ENCODE assay signal across 1 cellular context in genomic region chr2:9167718-9168657, GRCh38.
TF ChIP-seq lines count a peak whose summit lies in the region.

No MANE protein-coding gene starts in this region.

TF ChIP-seq in HepG2, 621 proteins besides CTCF, POLR2A, EP300 and RAD21 (continued from another document and continues in another):
- TF ChIP-seq, protein P1, sequence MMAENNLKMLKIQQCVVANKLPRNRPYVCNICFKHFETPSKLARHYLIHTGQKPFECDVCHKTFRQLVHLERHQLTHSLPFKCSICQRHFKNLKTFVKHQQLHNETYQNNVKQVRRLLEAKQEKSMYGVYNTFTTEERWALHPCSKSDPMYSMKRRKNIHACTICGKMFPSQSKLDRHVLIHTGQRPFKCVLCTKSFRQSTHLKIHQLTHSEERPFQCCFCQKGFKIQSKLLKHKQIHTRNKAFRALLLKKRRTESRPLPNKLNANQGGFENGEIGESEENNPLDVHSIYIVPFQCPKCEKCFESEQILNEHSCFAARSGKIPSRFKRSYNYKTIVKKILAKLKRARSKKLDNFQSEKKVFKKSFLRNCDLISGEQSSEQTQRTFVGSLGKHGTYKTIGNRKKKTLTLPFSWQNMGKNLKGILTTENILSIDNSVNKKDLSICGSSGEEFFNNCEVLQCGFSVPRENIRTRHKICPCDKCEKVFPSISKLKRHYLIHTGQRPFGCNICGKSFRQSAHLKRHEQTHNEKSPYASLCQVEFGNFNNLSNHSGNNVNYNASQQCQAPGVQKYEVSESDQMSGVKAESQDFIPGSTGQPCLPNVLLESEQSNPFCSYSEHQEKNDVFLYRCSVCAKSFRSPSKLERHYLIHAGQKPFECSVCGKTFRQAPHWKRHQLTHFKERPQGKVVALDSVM (CRISPR knock-in tag; IDR thresholded peaks at IDR 0.05) = 0 out of 2 replicates have a peak, but pooled peaks have one; percentile 22
- no peak; the same call in 1 of the 2 replicates for TF ChIP-seq HNF1A (IDR thresholded peaks at IDR 0.05; ENCODE audit: low read depth)
- TF ChIP-seq HNF1A (CRISPR knock-in tag; IDR thresholded peaks at IDR 0.05; ENCODE audit: borderline replicate concordance) = no peak
- no peak for TF ChIP-seq IRX3 (CRISPR knock-in tag; IDR thresholded peaks at IDR 0.05; ENCODE audit: borderline replicate concordance, low read depth)
- TF ChIP-seq ZNF691 (CRISPR knock-in tag; IDR thresholded peaks at IDR 0.05; ENCODE audit: borderline replicate concordance, low read depth) = peak; percentile 95
- TF ChIP-seq FOXK1 (CRISPR knock-in tag; IDR thresholded peaks at IDR 0.05; ENCODE audit: borderline replicate concordance, low read depth) = peak; percentile 82; the same call in 1 of the 2 replicates
- no peak for TF ChIP-seq CBX1 (IDR thresholded peaks at IDR 0.05; ENCODE audit: low read depth)
- TF ChIP-seq SSRP1 (CRISPR knock-in tag; IDR thresholded peaks at IDR 0.05) = peak; percentile 96
- TF ChIP-seq RFX3 (CRISPR knock-in tag; IDR thresholded peaks at IDR 0.05) = no peak
- TF ChIP-seq, protein P2, sequence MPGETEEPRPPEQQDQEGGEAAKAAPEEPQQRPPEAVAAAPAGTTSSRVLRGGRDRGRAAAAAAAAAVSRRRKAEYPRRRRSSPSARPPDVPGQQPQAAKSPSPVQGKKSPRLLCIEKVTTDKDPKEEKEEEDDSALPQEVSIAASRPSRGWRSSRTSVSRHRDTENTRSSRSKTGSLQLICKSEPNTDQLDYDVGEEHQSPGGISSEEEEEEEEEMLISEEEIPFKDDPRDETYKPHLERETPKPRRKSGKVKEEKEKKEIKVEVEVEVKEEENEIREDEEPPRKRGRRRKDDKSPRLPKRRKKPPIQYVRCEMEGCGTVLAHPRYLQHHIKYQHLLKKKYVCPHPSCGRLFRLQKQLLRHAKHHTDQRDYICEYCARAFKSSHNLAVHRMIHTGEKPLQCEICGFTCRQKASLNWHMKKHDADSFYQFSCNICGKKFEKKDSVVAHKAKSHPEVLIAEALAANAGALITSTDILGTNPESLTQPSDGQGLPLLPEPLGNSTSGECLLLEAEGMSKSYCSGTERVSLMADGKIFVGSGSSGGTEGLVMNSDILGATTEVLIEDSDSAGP (CRISPR knock-in tag; IDR thresholded peaks at IDR 0.05; ENCODE audit: borderline replicate concordance) = peak; percentile 67
- 0 out of 2 replicates have a peak, but pooled peaks have one; percentile 14 for TF ChIP-seq ZBTB21 (CRISPR knock-in tag; IDR thresholded peaks at IDR 0.05)
- peak; percentile 64 for TF ChIP-seq ZMYM4 (CRISPR knock-in tag; IDR thresholded peaks at IDR 0.05)
- TF ChIP-seq ZNF713 (CRISPR knock-in tag; IDR thresholded peaks at IDR 0.05) = no peak
- no peak for TF ChIP-seq ZNF773 (CRISPR knock-in tag; IDR thresholded peaks at IDR 0.05; ENCODE audit: borderline replicate concordance)
- 0 out of 2 replicates have a peak, but pooled peaks have one; percentile 5 for TF ChIP-seq NFYC (CRISPR knock-in tag; IDR thresholded peaks at IDR 0.05)
- peak; percentile 78; the same call in 1 of the 2 replicates for TF ChIP-seq ZNF670 (CRISPR knock-in tag; IDR thresholded peaks at IDR 0.05; ENCODE audit: borderline replicate concordance)
- TF ChIP-seq SMARCC2 (IDR thresholded peaks at IDR 0.05) = no peak
- TF ChIP-seq CSRNP1 (CRISPR knock-in tag; IDR thresholded peaks at IDR 0.05) = 0 out of 2 replicates have a peak, but pooled peaks have one; percentile 55
- no peak for TF ChIP-seq STAT5B (CRISPR knock-in tag; IDR thresholded peaks at IDR 0.05)
- TF ChIP-seq, protein P3, sequence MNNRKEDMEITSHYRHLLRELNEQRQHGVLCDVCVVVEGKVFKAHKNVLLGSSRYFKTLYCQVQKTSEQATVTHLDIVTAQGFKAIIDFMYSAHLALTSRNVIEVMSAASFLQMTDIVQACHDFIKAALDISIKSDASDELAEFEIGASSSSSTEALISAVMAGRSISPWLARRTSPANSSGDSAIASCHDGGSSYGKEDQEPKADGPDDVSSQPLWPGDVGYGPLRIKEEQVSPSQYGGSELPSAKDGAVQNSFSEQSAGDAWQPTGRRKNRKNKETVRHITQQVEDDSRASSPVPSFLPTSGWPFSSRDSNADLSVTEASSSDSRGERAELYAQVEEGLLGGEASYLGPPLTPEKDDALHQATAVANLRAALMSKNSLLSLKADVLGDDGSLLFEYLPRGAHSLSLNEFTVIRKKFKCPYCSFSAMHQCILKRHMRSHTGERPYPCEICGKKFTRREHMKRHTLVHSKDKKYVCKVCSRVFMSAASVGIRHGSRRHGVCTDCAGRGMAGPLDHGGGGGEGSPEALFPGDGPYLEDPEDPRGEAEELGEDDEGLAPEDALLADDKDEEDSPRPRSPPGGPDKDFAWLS (CRISPR knock-in tag; IDR thresholded peaks at IDR 0.05; ENCODE audit: borderline replicate concordance) = no peak
- no peak for TF ChIP-seq ZNF446 (CRISPR knock-in tag; IDR thresholded peaks at IDR 0.05)
- TF ChIP-seq ZNF280B (CRISPR knock-in tag; IDR thresholded peaks at IDR 0.05; ENCODE audit: borderline replicate concordance) = no peak
- TF ChIP-seq, protein P4, sequence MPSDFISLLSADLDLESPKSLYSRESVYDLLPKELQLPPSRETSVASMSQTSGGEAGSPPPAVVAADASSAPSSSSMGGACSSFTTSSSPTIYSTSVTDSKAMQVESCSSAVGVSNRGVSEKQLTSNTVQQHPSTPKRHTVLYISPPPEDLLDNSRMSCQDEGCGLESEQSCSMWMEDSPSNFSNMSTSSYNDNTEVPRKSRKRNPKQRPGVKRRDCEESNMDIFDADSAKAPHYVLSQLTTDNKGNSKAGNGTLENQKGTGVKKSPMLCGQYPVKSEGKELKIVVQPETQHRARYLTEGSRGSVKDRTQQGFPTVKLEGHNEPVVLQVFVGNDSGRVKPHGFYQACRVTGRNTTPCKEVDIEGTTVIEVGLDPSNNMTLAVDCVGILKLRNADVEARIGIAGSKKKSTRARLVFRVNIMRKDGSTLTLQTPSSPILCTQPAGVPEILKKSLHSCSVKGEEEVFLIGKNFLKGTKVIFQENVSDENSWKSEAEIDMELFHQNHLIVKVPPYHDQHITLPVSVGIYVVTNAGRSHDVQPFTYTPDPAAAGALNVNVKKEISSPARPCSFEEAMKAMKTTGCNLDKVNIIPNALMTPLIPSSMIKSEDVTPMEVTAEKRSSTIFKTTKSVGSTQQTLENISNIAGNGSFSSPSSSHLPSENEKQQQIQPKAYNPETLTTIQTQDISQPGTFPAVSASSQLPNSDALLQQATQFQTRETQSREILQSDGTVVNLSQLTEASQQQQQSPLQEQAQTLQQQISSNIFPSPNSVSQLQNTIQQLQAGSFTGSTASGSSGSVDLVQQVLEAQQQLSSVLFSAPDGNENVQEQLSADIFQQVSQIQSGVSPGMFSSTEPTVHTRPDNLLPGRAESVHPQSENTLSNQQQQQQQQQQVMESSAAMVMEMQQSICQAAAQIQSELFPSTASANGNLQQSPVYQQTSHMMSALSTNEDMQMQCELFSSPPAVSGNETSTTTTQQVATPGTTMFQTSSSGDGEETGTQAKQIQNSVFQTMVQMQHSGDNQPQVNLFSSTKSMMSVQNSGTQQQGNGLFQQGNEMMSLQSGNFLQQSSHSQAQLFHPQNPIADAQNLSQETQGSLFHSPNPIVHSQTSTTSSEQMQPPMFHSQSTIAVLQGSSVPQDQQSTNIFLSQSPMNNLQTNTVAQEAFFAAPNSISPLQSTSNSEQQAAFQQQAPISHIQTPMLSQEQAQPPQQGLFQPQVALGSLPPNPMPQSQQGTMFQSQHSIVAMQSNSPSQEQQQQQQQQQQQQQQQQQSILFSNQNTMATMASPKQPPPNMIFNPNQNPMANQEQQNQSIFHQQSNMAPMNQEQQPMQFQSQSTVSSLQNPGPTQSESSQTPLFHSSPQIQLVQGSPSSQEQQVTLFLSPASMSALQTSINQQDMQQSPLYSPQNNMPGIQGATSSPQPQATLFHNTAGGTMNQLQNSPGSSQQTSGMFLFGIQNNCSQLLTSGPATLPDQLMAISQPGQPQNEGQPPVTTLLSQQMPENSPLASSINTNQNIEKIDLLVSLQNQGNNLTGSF (CRISPR knock-in tag; IDR thresholded peaks at IDR 0.05) = no peak
- no peak for TF ChIP-seq SP2 (CRISPR knock-in tag; IDR thresholded peaks at IDR 0.05)
- peak; percentile 95 for TF ChIP-seq BCL6 (CRISPR knock-in tag; IDR thresholded peaks at IDR 0.05)
- no peak for TF ChIP-seq ZXDC (CRISPR knock-in tag; IDR thresholded peaks at IDR 0.05)
- peak; percentile 2; the same call in 1 of the 2 replicates for TF ChIP-seq CEBPB (IDR thresholded peaks at IDR 0.05; ENCODE audit: borderline replicate concordance, low read depth, low read length)
- peak; percentile 79 for TF ChIP-seq HMG20B (CRISPR knock-in tag; conservative IDR thresholded peaks at IDR 0.05)
